In genomic region chr15:76931397-76932089, GRCh38 we compare ENCODE assay signal across 8 cellular contexts. TPM values are rescaled to one million over a fixed set of nuclear protein-coding genes. Genes with fewer than 3 reads are reported as not detected.
DNase-seq lines count a peak whose midpoint lies in the region; ATAC-seq, FAIRE-seq and TF ChIP-seq lines count a peak whose summit lies in the region.

A gene with protein sequence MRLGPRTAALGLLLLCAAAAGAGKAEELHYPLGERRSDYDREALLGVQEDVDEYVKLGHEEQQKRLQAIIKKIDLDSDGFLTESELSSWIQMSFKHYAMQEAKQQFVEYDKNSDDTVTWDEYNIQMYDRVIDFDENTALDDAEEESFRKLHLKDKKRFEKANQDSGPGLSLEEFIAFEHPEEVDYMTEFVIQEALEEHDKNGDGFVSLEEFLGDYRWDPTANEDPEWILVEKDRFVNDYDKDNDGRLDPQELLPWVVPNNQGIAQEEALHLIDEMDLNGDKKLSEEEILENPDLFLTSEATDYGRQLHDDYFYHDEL (plus strand): TSS chr15:76931749. CDS start chr15:76931842, 93 bp downstream.

- ATAC-seq in GM18508 (IDR thresholded peaks at IDR 0.05; ENCODE audit: insufficient read depth, unreplicated experiment) (peak; percentile 77), HG02981 (IDR thresholded peaks at IDR 0.05; ENCODE audit: unreplicated experiment) (peak; percentile 98), right cardiac atrium (peak; percentile 100)

- H3K36me3 ChIP-seq in ascending aorta: peaks cover 7 to 22% of the 10 kb centered on the region in 2 donors

- H3K27ac ChIP-seq in ascending aorta (peak within 1 kb of the TSS; percentile 73 to 78), right cardiac atrium (ENCODE audit: low read length) (peak within 1 kb of the TSS; percentile 93)

- H3K4me3 ChIP-seq in ascending aorta (peak within 1 kb of the TSS; percentile 69 to 97), right cardiac atrium (ENCODE audit: low read length) (peak within 1 kb of the TSS; percentile 79)

- under 1% methylated on average over 90 of the region's 90 CpGs for WGBS in right cardiac atrium

- no peak for TF ChIP-seq CTCF in ascending aorta (IDR thresholded peaks at IDR 0.05)

- H3K4me1 ChIP-seq in ascending aorta (no peaks in the 10 kb centered on the region), right cardiac atrium (ENCODE audit: control insufficient read depth, insufficient read depth, low read length) (no peaks in the 10 kb centered on the region)

- H3K27ac Mint-ChIP-seq in T-helper 2 cell treated with Interferon-gamma antibody and Interleukin-4, amounts not matched to agents 5 μg/mL and 100 μg/mL, for 36 hours: peak within 1 kb of the TSS; percentile 88

- H3K36me3 Mint-ChIP-seq in T-helper 2 cell treated with Interferon-gamma antibody and Interleukin-4, amounts not matched to agents 5 μg/mL and 100 μg/mL, for 36 hours (ENCODE audit: low read depth): peaks cover 28% of the 10 kb centered on the region

- intact Hi-C loops in ascending aorta (cut with DNase I): loop anchor here (1.0 to 10.0 kb wide), 4 partner anchors 26 to 566 kb away; partner anchors contain the start of genes HMG20A, PEAK1, SCAPER and TSPAN3
- intact Hi-C loops in right cardiac atrium (cut with DNase I): no loop called here

- DNase-seq in NCI-H2029 (lab: John Stamatoyannopoulos, UW) (peak; percentile 68), ascending aorta (ENCODE audit: low spot score in 2 of 2) (peak; percentile 68 to 97), right cardiac atrium (peak; percentile 97 to 99 (median 99)), pulmonary artery endothelial cell (ENCODE audit: low read depth, low spot score) (peak; percentile 73), urothelium cell line (ENCODE audit: low spot score) (peak; percentile 98)
- DNase-seq in T-helper 2 cell treated with Interferon-gamma antibody and Interleukin-4, amounts not matched to agents 5 μg/mL and 100 μg/mL, for 36 hours (ENCODE audit: low spot score): peak; percentile 96

- peak within 1 kb of the TSS; percentile 88 for H3K4me3 Mint-ChIP-seq in T-helper 2 cell treated with Interferon-gamma antibody and Interleukin-4, amounts not matched to agents 5 μg/mL and 100 μg/mL, for 36 hours

- no peaks in the 10 kb centered on the region for H3K9me3 Mint-ChIP-seq in T-helper 2 cell treated with Interferon-gamma antibody and Interleukin-4, amounts not matched to agents 5 μg/mL and 100 μg/mL, for 36 hours

- no peaks in the 10 kb centered on the region for H3K27me3 ChIP-seq in ascending aorta
- H3K27me3 ChIP-seq in right cardiac atrium (ENCODE audit: control insufficient read depth, insufficient read depth): no peaks in the 10 kb centered on the region

- H3K27me3 Mint-ChIP-seq in T-helper 2 cell treated with Interferon-gamma antibody and Interleukin-4, amounts not matched to agents 5 μg/mL and 100 μg/mL, for 36 hours (ENCODE audit: low read depth): peaks cover 12% of the 10 kb centered on the region

- peaks cover 24% of the 10 kb centered on the region for H3K4me1 Mint-ChIP-seq in T-helper 2 cell treated with Interferon-gamma antibody and Interleukin-4, amounts not matched to agents 5 μg/mL and 100 μg/mL, for 36 hours (ENCODE audit: low read depth)

- FAIRE-seq in urothelium cell line (lab: Jason Lieb, UNC): peak; percentile 94

- H3K9me3 ChIP-seq in ascending aorta: no peaks in the 10 kb centered on the region
- H3K9me3 ChIP-seq in right cardiac atrium (ENCODE audit: control insufficient read depth, low read length): no peaks in the 10 kb centered on the region

RNA-seq across cellular contexts. Expression of the gene that starts here (rescaled TPM):
- total RNA-seq in ascending aorta (65.5 TPM), right cardiac atrium (10 to 100 TPM; 25.1 to 36.0 (median 29.5) TPM), pulmonary artery endothelial cell (43.5 and 56.6 TPM in 2 replicates)
- polyA plus RNA-seq in right cardiac atrium: 31.7 TPM

Comparison
In these comparisons a context has a peak if more than half of its experiments do, and no peak if none do; other contexts are left out.
1. Peak in every context shown above with its lines: DNase-seq, ATAC-seq, H3K4me3 ChIP-seq and H3K27ac ChIP-seq.